ENCODE assay signal across 9 cellular contexts in genomic region chr18:75261430-75262223, GRCh38. TPM values are rescaled to one million over a fixed set of nuclear protein-coding genes. Genes with fewer than 3 reads are reported as not detected.
DNase-seq lines count a peak whose midpoint lies in the region; ATAC-seq and TF ChIP-seq lines count a peak whose summit lies in the region.
"Had no signal": no experiment of that assay in that cellular context is flagged by ENCODE, and none has a peak within 500 bp of the region (broad histone marks: within the 10 kb centered on the region; RNA-seq: fewer than 3 reads in every experiment).

No MANE protein-coding gene starts in this region.

- no peak for DNase-seq in activated naive CD4-positive, alpha-beta T cell treated with anti-CD3 and anti-CD28 coated beads, Interleukin-2, amount 50 U/mL, for 72 hours (ENCODE audit: low spot score in 2 of 2)
- DNase-seq in MCF 10A (ENCODE audit: unreplicated experiment), result no peak
- no peak for DNase-seq in iPS-NIHi7 (ENCODE audit: extremely low spot score)
- no peak for DNase-seq in Caco-2
- no peak for DNase-seq in spleen
- DNase-seq: NCI-H774 had no signal

- BruUV-seq in MCF 10A (replicated peaks; lab: Mats Ljungman, UMichigan), result no TSS peak
- no TSS peak for BruUV-seq in Caco-2 (replicated peaks; lab: Mats Ljungman, UMichigan)

- H3K9me3 Mint-ChIP-seq in activated naive CD4-positive, alpha-beta T cell treated with anti-CD3 and anti-CD28 coated beads, Interleukin-2, amount 50 U/mL, for 72 hours, result no peaks in the 10 kb centered on the region
- H3K9me3 Mint-ChIP-seq in MCF 10A (ENCODE audit: unreplicated experiment) (no peaks in the 10 kb centered on the region), Caco-2 (ENCODE audit: unreplicated experiment) (no peaks in the 10 kb centered on the region)

- intact Hi-C loops in MCF 10A (cut with micrococcal nuclease) (no loop called here), Caco-2 (cut with micrococcal nuclease; ENCODE audit: unreplicated experiment) (no loop called here), spleen (cut with DNase I; ENCODE audit: low total_unique reads) (no loop called here)

- POLR2A ChIA-PET in MCF 10A (lab: Yijun Ruan, JAX) (interaction anchor here (0.5 kb wide), 1 partner anchor 117 kb away, joined by 3 read pairs; no protein-coding TSS in a partner anchor), Caco-2 (lab: Charles Lee) (no interaction called here)

- H3K4me1 Mint-ChIP-seq in MCF 10A (ENCODE audit: insufficient read depth, unreplicated experiment), result no peaks in the 10 kb centered on the region
- no peaks in the 10 kb centered on the region for H3K4me1 Mint-ChIP-seq in Caco-2 (ENCODE audit: low read depth, unreplicated experiment)

- H3K36me3 ChIP-seq in Caco-2 (ENCODE audit: control insufficient read depth, insufficient read depth, low read length) (no peaks in the 10 kb centered on the region), spleen (peaks cover 0 to 3% (median 0%) of the 10 kb centered on the region in 6 donors)

- H3K27me3 Mint-ChIP-seq in MCF 10A (ENCODE audit: insufficient read depth, unreplicated experiment), result no peaks in the 10 kb centered on the region
- no peaks in the 10 kb centered on the region for H3K27me3 Mint-ChIP-seq in Caco-2 (ENCODE audit: insufficient read depth, unreplicated experiment)

- CTCF ChIA-PET in MCF 10A (lab: Yijun Ruan, JAX), result interaction anchor here (0.9 kb wide), 1 partner anchor 364 kb away, joined by 3 read pairs; no protein-coding TSS in a partner anchor
- CTCF ChIA-PET in Caco-2 (lab: Charles Lee), result no interaction called here

- no peaks in the 10 kb centered on the region for H3K27me3 ChIP-seq in Caco-2 (replicated peaks; ENCODE audit: control insufficient read depth, insufficient read depth, low read length)
- no peaks in the 10 kb centered on the region for H3K27me3 ChIP-seq in spleen (replicated peaks in 1 of 7)

- H3K27ac Mint-ChIP-seq in activated naive CD4-positive, alpha-beta T cell treated with anti-CD3 and anti-CD28 coated beads, Interleukin-2, amount 50 U/mL, for 72 hours, result peak overlapping the region in 1 of 2 donors; percentile 57
- no peak overlapping the region for H3K27ac Mint-ChIP-seq in MCF 10A (ENCODE audit: low read depth, unreplicated experiment)
- no peak overlapping the region for H3K27ac Mint-ChIP-seq in Caco-2 (ENCODE audit: unreplicated experiment)

- H3K27ac ChIP-seq in spleen, result peak overlapping the region in 3 of 8 donors; percentile 1 to 26 (median 8)

- WGBS in spleen, 5 donors, result 73 to 87% (median 77%) methylated on average over 9 of the region's 9 CpGs

- no peak overlapping the region for H3K4me3 Mint-ChIP-seq in MCF 10A (ENCODE audit: unreplicated experiment)
- H3K4me3 Mint-ChIP-seq in Caco-2 (ENCODE audit: unreplicated experiment), result no peak overlapping the region

- H3K36me3 Mint-ChIP-seq in activated naive CD4-positive, alpha-beta T cell treated with anti-CD3 and anti-CD28 coated beads, Interleukin-2, amount 50 U/mL, for 72 hours, result peaks cover 0 to 9% of the 10 kb centered on the region in 2 donors
- H3K36me3 Mint-ChIP-seq in MCF 10A (ENCODE audit: insufficient read depth, unreplicated experiment), result peaks cover 7% of the 10 kb centered on the region
- no peaks in the 10 kb centered on the region for H3K36me3 Mint-ChIP-seq in Caco-2 (ENCODE audit: insufficient read depth, unreplicated experiment)

- TF ChIP-seq POLR2A in spleen (IDR thresholded peaks at IDR 0.05), result no peak

- H3K4me3 ChIP-seq in Caco-2 (ENCODE audit: low read depth, low read length) (no peak overlapping the region), spleen (no peak overlapping the region)

- no peaks in the 10 kb centered on the region for H3K4me1 ChIP-seq in Caco-2
- peaks cover 0 to 52% (median 13%) of the 10 kb centered on the region in 6 donors for H3K4me1 ChIP-seq in spleen

- ATAC-seq in GM18520 (IDR thresholded peaks at IDR 0.05; ENCODE audit: unreplicated experiment) (peak; percentile 87), GM21367 (IDR thresholded peaks at IDR 0.05; ENCODE audit: unreplicated experiment) (peak; percentile 86), HG03097 (IDR thresholded peaks at IDR 0.05; ENCODE audit: low FRiP score, unreplicated experiment) (peak; percentile 62)
- peak; percentile 53 to 95 for ATAC-seq in activated naive CD4-positive, alpha-beta T cell treated with anti-CD3 and anti-CD28 coated beads, Interleukin-2, amount 50 U/mL, for 72 hours

- H3K9me3 ChIP-seq in Caco-2, result no peaks in the 10 kb centered on the region
- no peaks in the 10 kb centered on the region for H3K9me3 ChIP-seq in spleen

- TF ChIP-seq CTCF in MCF 10A (IDR thresholded peaks at IDR 0.05; ENCODE audit: unreplicated experiment) (no peak), Caco-2 (IDR thresholded peaks at IDR 0.05; ENCODE audit: insufficient read depth in 1 of 2, low read depth in 1 of 2, low read length in 1 of 2, severe bottlenecking in 1 of 2, unreplicated experiment in 1 of 2) (no peak), spleen (IDR thresholded peaks at IDR 0.05 in 8 of 11, conservative IDR thresholded peaks at IDR 0.05 in 3 of 11) (no peak)

RNA-seq across cellular contexts. Expression of gene TSHZ1, which starts 51.0 kb away (rescaled TPM):
- total RNA-seq in activated naive CD4-positive, alpha-beta T cell treated with anti-CD3 and anti-CD28 coated beads, Interleukin-2, amount 50 U/mL, for 72 hours, result 10 to 100 TPM in 1 of 2 donors, 1 to 10 TPM in 1; 8.7 to 17.2 TPM
- 9.7 and 11.7 TPM in 2 replicates for total RNA-seq in MCF 10A (2022)
- total RNA-seq in Caco-2 (2022), result 3.4 and 4.4 TPM in 2 replicates
- 10 to 100 TPM; 14.9 to 26.4 (median 19.7) TPM for total RNA-seq in spleen
- 1 to 10 TPM; 4.1 to 6.1 (median 4.2) TPM for polyA plus RNA-seq in spleen

RNA-seq across cellular contexts. Expression of gene PTGR3, which starts 52.7 kb away (rescaled TPM):
- 10 to 100 TPM; 25.9 to 31.6 TPM for total RNA-seq in activated naive CD4-positive, alpha-beta T cell treated with anti-CD3 and anti-CD28 coated beads, Interleukin-2, amount 50 U/mL, for 72 hours
- total RNA-seq in MCF 10A (2022), result 19.8 and 20.6 TPM in 2 replicates
- total RNA-seq in Caco-2 (2022), result 9.3 and 9.6 TPM in 2 replicates
- 10 to 100 TPM; 23.6 to 43.8 (median 36.7) TPM for total RNA-seq in spleen
- 10 to 100 TPM; 11.1 to 16.8 (median 12.3) TPM for polyA plus RNA-seq in spleen
